ENCODE assay signal across 8 cellular contexts in genomic region chr6:43013843-43014433, GRCh38. TPM values are rescaled to one million over a fixed set of nuclear protein-coding genes. Genes with fewer than 3 reads are reported as not detected.
DNase-seq lines count a peak whose midpoint lies in the region; ATAC-seq, FAIRE-seq and TF ChIP-seq lines count a peak whose summit lies in the region.

Gene KLHDC3 (plus strand): TSS chr6:43014249. CDS start chr6:43017193, 2,944 bp downstream.
Gene MEA1 (minus strand): TSS chr6:43013946. CDS start chr6:43013813, 133 bp downstream.

- H3K9me2 ChIP-seq in OCI-LY7 (ENCODE audit: insufficient read depth, low read length), result no peaks in the 10 kb centered on the region

- CTCF ChIA-PET in OCI-LY7 (lab: Charles Lee; ENCODE audit: unreplicated experiment), result interaction anchor here (0.5 to 1.6 kb wide), 5 partner anchors 28 to 268 kb away, joined by 3 to 5 read pairs (median 3); partner anchors contain the start of genes PEX6 and TBCC

- intact Hi-C loops in OCI-LY7 (cut with micrococcal nuclease; ENCODE audit: unreplicated experiment), result loop anchor here (1.0 to 2.0 kb wide), 2 partner anchors 39 to 85 kb away; partner anchors contain the start of genes CNPY3 and CUL7

- peaks cover 45% of the 10 kb centered on the region for H3K36me3 Mint-ChIP-seq in endothelial cell (ENCODE audit: low read depth, unreplicated experiment)
- peaks cover 22% of the 10 kb centered on the region for H3K36me3 Mint-ChIP-seq in mesothelial cell of epicardium

- H3K4me2 ChIP-seq in OCI-LY7 (ENCODE audit: low read length), result peak within 1 kb of the TSS; percentile 99

- peak within 1 kb of the TSS; percentile 86 for H3K4me3 ChIP-seq in OCI-LY7 (ENCODE audit: low read depth, low read length, poor library complexity, severe bottlenecking)

- POLR2A ChIA-PET in OCI-LY7 (lab: Charles Lee), result interaction anchor here (0.6 to 1.6 kb wide), 14 partner anchors 9 to 726 kb away, joined by 3 to 10 read pairs (median 4); partner anchors contain the start of genes CNPY3, KLC4, MRPL2 and PEX6

- peak within 1 kb of the TSS; percentile 69 for H2AFZ ChIP-seq in OCI-LY7 (ENCODE audit: low read length)

- H3K79me2 ChIP-seq in OCI-LY7 (ENCODE audit: insufficient read depth, low read depth, low read length), result peaks cover 30% of the 10 kb centered on the region

- peak; percentile 38 for FAIRE-seq in D721Med (lab: Jason Lieb, UNC)

- H3K4me1 Mint-ChIP-seq in endothelial cell (ENCODE audit: unreplicated experiment), result peaks cover 70% of the 10 kb centered on the region
- H3K4me1 Mint-ChIP-seq in mesothelial cell of epicardium, result peaks cover 38% of the 10 kb centered on the region

- no peaks in the 10 kb centered on the region for H3K9me3 Mint-ChIP-seq in endothelial cell (ENCODE audit: unreplicated experiment)
- no peaks in the 10 kb centered on the region for H3K9me3 Mint-ChIP-seq in mesothelial cell of epicardium

- H3K27ac Mint-ChIP-seq in endothelial cell (ENCODE audit: unreplicated experiment), result peak within 1 kb of the TSS; percentile 88
- peak within 1 kb of the TSS; percentile 81 for H3K27ac Mint-ChIP-seq in mesothelial cell of epicardium

- DNase-seq in D721Med (ENCODE audit: insufficient read length, low spot score) (peak; percentile 91), HuH-7.5 (ENCODE audit: low spot score) (peak; percentile 91), OCI-LY7 (ENCODE audit: low spot score) (peak; percentile 100), activated T-cell treated with anti-CD3 and anti-CD28 coated beads for 1 hour (ENCODE audit: low read depth) (peak; percentile 96), endothelial cell (ENCODE audit: low spot score) (peak; percentile 96), mesothelial cell of epicardium (ENCODE audit: low spot score in 2 of 2, unreplicated experiment in 2 of 2) (peak; percentile 97 to 99)
- peak; percentile 99 for DNase-seq in stimulated activated CD8-positive, alpha-beta memory T cell treated with anti-CD3 and anti-CD28 coated beads, Interleukin-15, amount 100 ng/mL, for 48 hours (ENCODE audit: low read depth in 2 of 2)

- H3K9me3 ChIP-seq in OCI-LY7 (ENCODE audit: low read length), result no peaks in the 10 kb centered on the region

- H3K4me1 ChIP-seq in OCI-LY7 (ENCODE audit: insufficient read depth, low read length, poor library complexity, severe bottlenecking), result peaks cover 31% of the 10 kb centered on the region

- H4K20me1 ChIP-seq in OCI-LY7 (ENCODE audit: insufficient read depth, low read length), result no peaks in the 10 kb centered on the region

- TF ChIP-seq CTCF in D721Med (IDR thresholded peaks at IDR 0.05; ENCODE audit: insufficient read depth, missing control alignments), result no peak
- TF ChIP-seq CTCF in OCI-LY7 (conservative IDR thresholded peaks at IDR 0.05; ENCODE audit: low read length), result no peak
- TF ChIP-seq CTCF in endothelial cell (IDR thresholded peaks at IDR 0.05; ENCODE audit: unreplicated experiment), result no peak
- no peak for TF ChIP-seq CTCF in mesothelial cell of epicardium (IDR thresholded peaks at IDR 0.05; ENCODE audit: unreplicated experiment)

- peaks cover 51% of the 10 kb centered on the region; the same call in 1 of the 2 replicates for H3K36me3 ChIP-seq in OCI-LY7 (ENCODE audit: insufficient read depth, low read length)

- H3K27ac ChIP-seq in OCI-LY7 (ENCODE audit: low read depth, low read length, poor library complexity, severe bottlenecking), result peak within 1 kb of the TSS; percentile 43

- ATAC-seq in GM21526 (IDR thresholded peaks at IDR 0.05; ENCODE audit: low FRiP score, unreplicated experiment), result peak; percentile 73

- H3K4me3 Mint-ChIP-seq in endothelial cell (ENCODE audit: unreplicated experiment), result peak within 1 kb of the TSS; percentile 94
- H3K4me3 Mint-ChIP-seq in mesothelial cell of epicardium, result peak within 1 kb of the TSS; percentile 89

- BruUV-seq in OCI-LY7 (replicated peaks; lab: Mats Ljungman, UMichigan), result no TSS peak

- peaks cover 16% of the 10 kb centered on the region for H3K27me3 Mint-ChIP-seq in endothelial cell (ENCODE audit: unreplicated experiment)
- no peaks in the 10 kb centered on the region for H3K27me3 Mint-ChIP-seq in mesothelial cell of epicardium (ENCODE audit: low read depth)

RNA-seq across cellular contexts. Expression of gene KLHDC3, which starts in this region (rescaled TPM):
- 78.6 and 89.9 TPM in 2 replicates for total RNA-seq in OCI-LY7 (2014; rRNA removed; shearing (Covaris generic))
- total RNA-seq in OCI-LY7 (2022) (91.4 and 99.6 TPM in 2 replicates), endothelial cell (ENCODE audit: unreplicated experiment) (154 TPM), mesothelial cell of epicardium (88.3 to 97.3 TPM (median 95.1 TPM) in 3 replicates)

RNA-seq across cellular contexts. Expression of gene MEA1, which starts in this region (rescaled TPM):
- total RNA-seq in OCI-LY7 (2014; rRNA removed; shearing (Covaris generic)), result 70.7 and 76.0 TPM in 2 replicates
- 59.1 and 67.9 TPM in 2 replicates for total RNA-seq in OCI-LY7 (2022)
- total RNA-seq in endothelial cell (ENCODE audit: unreplicated experiment), result 61.0 TPM
- 56.3 to 64.2 TPM (median 60.1 TPM) in 3 replicates for total RNA-seq in mesothelial cell of epicardium

Comparison
In these comparisons a context has a peak if more than half of its experiments do, and no peak if none do; other contexts are left out.
1. Peak in every context shown above with its lines: DNase-seq, ATAC-seq, H3K4me3 ChIP-seq and H3K27ac ChIP-seq.